Comparison of ENCODE assay signal across 1 cellular context in genomic region chr2:27766287-27766661, GRCh38.
TF ChIP-seq lines count a peak whose summit lies in the region.

No MANE protein-coding gene starts in this region.

TF ChIP-seq in HepG2, 621 proteins besides CTCF, POLR2A, EP300 and RAD21:
- TF ChIP-seq HNF1B (CRISPR knock-in tag; IDR thresholded peaks at IDR 0.05) (no peak), NR2C2 (CRISPR knock-in tag; IDR thresholded peaks at IDR 0.05; ENCODE audit: borderline replicate concordance) (0 out of 2 replicates have a peak, but pooled peaks have one; percentile 0), GFI1 (CRISPR knock-in tag; IDR thresholded peaks at IDR 0.05; ENCODE audit: borderline replicate concordance) (no peak), RFX1 (IDR thresholded peaks at IDR 0.05) (no peak), HMGA1 (CRISPR knock-in tag; conservative IDR thresholded peaks at IDR 0.05) (no peak), TMF1 (CRISPR knock-in tag; IDR thresholded peaks at IDR 0.05; ENCODE audit: low read depth) (no peak), ZNF350 (CRISPR knock-in tag; IDR thresholded peaks at IDR 0.05; ENCODE audit: borderline replicate concordance, low read depth) (no peak), CBX2 (IDR thresholded peaks at IDR 0.05; ENCODE audit: low read depth, low read length) (no peak), CBX2 (CRISPR knock-in tag; IDR thresholded peaks at IDR 0.05; ENCODE audit: low read depth) (no peak), LBX2 (CRISPR knock-in tag; IDR thresholded peaks at IDR 0.05; ENCODE audit: borderline replicate concordance) (no peak), TCF7L2 (IDR thresholded peaks at IDR 0.05; ENCODE audit: low read depth, low read length) (no peak), ZNF333 (CRISPR knock-in tag; IDR thresholded peaks at IDR 0.05; ENCODE audit: borderline replicate concordance) (no peak), YEATS4 (CRISPR knock-in tag; IDR thresholded peaks at IDR 0.05; ENCODE audit: borderline replicate concordance) (0 out of 2 replicates have a peak, but pooled peaks have one; percentile 7), CREB1 (IDR thresholded peaks at IDR 0.05) (no peak), CREB1 (CRISPR knock-in tag; IDR thresholded peaks at IDR 0.05) (0 out of 2 replicates have a peak, but pooled peaks have one; percentile 38), ASH2L (IDR thresholded peaks at IDR 0.05; ENCODE audit: insufficient read length, low read depth, low read length) (no peak), THAP7 (CRISPR knock-in tag; IDR thresholded peaks at IDR 0.05) (no peak), ZNF121 (CRISPR knock-in tag; IDR thresholded peaks at IDR 0.05) (0 out of 2 replicates have a peak, but pooled peaks have one; percentile 19), ZFP91 (CRISPR knock-in tag; IDR thresholded peaks at IDR 0.05; ENCODE audit: borderline replicate concordance) (0 out of 2 replicates have a peak, but pooled peaks have one; percentile 2)
TF ChIP-seq in HepG2: peak in this region for 5.
